Comparison of ENCODE assay signal across 11 cellular contexts in genomic region chr1:158931055-158931737, GRCh38. TPM values are rescaled to one million over a fixed set of nuclear protein-coding genes. Genes with fewer than 3 reads are reported as not detected.
A peak's percentile ranks its signal among the peaks of the same experiment; 100 is the strongest.
DNase-seq lines count a peak whose midpoint lies in the region; ATAC-seq and TF ChIP-seq lines count a peak whose summit lies in the region.
"Had no signal": no experiment of that assay in that cellular context is flagged by ENCODE, and none has a peak within 500 bp of the region (broad histone marks: within the 10 kb centered on the region; RNA-seq: fewer than 3 reads in every experiment).

PYHIN1 (plus strand) TSS chr1:158931552; CDS start chr1:158936911, 5,359 bp downstream.

- H3K27me3 ChIP-seq in OCI-LY1 (ENCODE audit: insufficient read depth, low read length) (no peaks in the 10 kb centered on the region), adipocyte (replicated peaks; ENCODE audit: control insufficient read depth, insufficient read depth, low read length) (no peaks in the 10 kb centered on the region)

- H3F3A ChIP-seq in OCI-LY1 (ENCODE audit: insufficient read depth, low read length), result no peaks in the 10 kb centered on the region

- H4K20me1 ChIP-seq in OCI-LY1 (ENCODE audit: insufficient read depth, low read length), result no peaks in the 10 kb centered on the region

- CTCF ChIA-PET in activated CD8-positive, alpha-beta memory T cell treated with anti-CD3 and anti-CD28 coated beads for 36 hours (lab: Charles Lee), result interaction anchor here (1.3 kb wide), 1 partner anchor 39 kb away, joined by 3 read pairs; no protein-coding TSS in a partner anchor

- H3K4me2 ChIP-seq in OCI-LY1 (ENCODE audit: low read length), result peak within 1 kb of the TSS; percentile 52

- peaks cover 37% of the 10 kb centered on the region for H3K4me1 ChIP-seq in OCI-LY1 (ENCODE audit: insufficient read depth, low read length, severe bottlenecking)
- H3K4me1 ChIP-seq in adipocyte (ENCODE audit: control insufficient read depth, insufficient read depth, low read length), result no peaks in the 10 kb centered on the region
- H3K4me1 ChIP-seq: prostate gland had no signal

- peaks cover 7% of the 10 kb centered on the region; the same call in 1 of the 2 replicates for H3K9me3 ChIP-seq in OCI-LY1 (ENCODE audit: low read length)
- peaks cover 8% of the 10 kb centered on the region for H3K9me3 ChIP-seq in adipocyte (ENCODE audit: control insufficient read depth, low read length)
- H3K9me3 ChIP-seq: prostate gland had no signal

- H3K36me3 ChIP-seq in OCI-LY1 (ENCODE audit: insufficient read depth, low read length), result no peaks in the 10 kb centered on the region; the same call in 1 of the 2 replicates
- no peaks in the 10 kb centered on the region for H3K36me3 ChIP-seq in adipocyte (ENCODE audit: control insufficient read depth, insufficient read depth, low read length, severe bottlenecking)
- H3K36me3 ChIP-seq: prostate gland had no signal

- H3K4me3 ChIP-seq in OCI-LY1 (ENCODE audit: low read depth, low read length, poor library complexity, severe bottlenecking) (peak within 1 kb of the TSS; percentile 54), adipocyte (ENCODE audit: low read length) (peak within 1 kb of the TSS; percentile 76)
- H3K4me3 ChIP-seq: prostate gland had no signal

- peak within 1 kb of the TSS; percentile 89 for H3K27ac ChIP-seq in OCI-LY1 (ENCODE audit: low read depth, low read length, poor library complexity, severe bottlenecking)
- H3K27ac ChIP-seq: prostate gland had no signal

- peak within 1 kb of the TSS; percentile 90; the same call in 1 of the 2 replicates for H2AFZ ChIP-seq in OCI-LY1 (ENCODE audit: low read length)

- ATAC-seq in stimulated activated naive CD8-positive, alpha-beta T cell treated with anti-CD3 and anti-CD28 coated beads, Interleukin-15, Interleukin-2, amounts not matched to agents 100 U/mL and 50 U/mL, for 24 hours, result peak; percentile 49
- no peak for ATAC-seq in HG03045 (IDR thresholded peaks at IDR 0.05; ENCODE audit: unreplicated experiment)

- no peak for DNase-seq in activated CD8-positive, alpha-beta memory T cell treated with anti-CD3 and anti-CD28 coated beads, Interleukin-2, amount 50 U/mL, for 48 hours
- DNase-seq in adipocyte (ENCODE audit: low read depth), result no peak
- no peak for DNase-seq in stimulated activated naive CD8-positive, alpha-beta T cell treated with anti-CD3 and anti-CD28 coated beads, Interleukin-15, Interleukin-2, amounts not matched to agents 100 U/mL and 50 U/mL, for 24 hours
- DNase-seq in NCI-H1105 treated with DMSO at 0.1 percent for 48 hours (lab: John Stamatoyannopoulos, UW), result no peak
- no peak for DNase-seq in 8988T
- DNase-seq: NCI-H1417 treated with DMSO at 0.1 percent for 48 hours, RPMI8226 had no signal

- H3K9ac ChIP-seq in OCI-LY1 (ENCODE audit: low read length) (peak within 1 kb of the TSS; percentile 40), adipocyte (ENCODE audit: low read length) (no peak within 1 kb of the TSS)

- POLR2A ChIA-PET in activated CD8-positive, alpha-beta memory T cell treated with anti-CD3 and anti-CD28 coated beads for 36 hours (lab: Charles Lee), result interaction anchor here (0.5 to 0.6 kb wide), 4 partner anchors 9 to 99 kb away, joined by 3 to 7 read pairs (median 4); no protein-coding TSS in a partner anchor

- peaks cover 7% of the 10 kb centered on the region; the same call in 1 of the 2 replicates for H3K79me2 ChIP-seq in OCI-LY1 (ENCODE audit: insufficient read depth, low read length)

- no peak for TF ChIP-seq CTCF in OCI-LY1 (IDR thresholded peaks at IDR 0.05; ENCODE audit: low read length)

- no peaks in the 10 kb centered on the region for H3K9me2 ChIP-seq in OCI-LY1 (ENCODE audit: low read depth, low read length)

RNA-seq across cellular contexts. Expression of gene PYHIN1, which starts in this region (rescaled TPM):
- 10 to 100 TPM; 14.3 to 17.4 TPM for total RNA-seq in activated CD8-positive, alpha-beta memory T cell treated with anti-CD3 and anti-CD28 coated beads for 36 hours
